In genomic region chr19:55255618-55256423, GRCh38 we compare ENCODE assay signal across 8 cellular contexts. TPM values are rescaled to one million over a fixed set of nuclear protein-coding genes. Genes with fewer than 3 reads are reported as not detected.
A peak's percentile ranks its signal among the peaks of the same experiment; 100 is the strongest.
DNase-seq lines count a peak whose midpoint lies in the region; ATAC-seq and TF ChIP-seq lines count a peak whose summit lies in the region.

No MANE protein-coding gene starts in this region.

- H3K36me3 Mint-ChIP-seq in WTC11: no peaks in the 10 kb centered on the region
- peaks cover 14% of the 10 kb centered on the region for H3K36me3 Mint-ChIP-seq in endothelial cell (ENCODE audit: low read depth, unreplicated experiment)

- POLR2A ChIA-PET in WTC11 (lab: Charles Lee): interaction anchor here (1.2 kb wide), 1 partner anchor 84 kb away, joined by 4 read pairs; the partner anchor contains the start of gene KMT5C

- peaks cover 18% of the 10 kb centered on the region for H3K4me1 ChIP-seq in right cardiac atrium (ENCODE audit: control insufficient read depth, insufficient read depth, low read length)
- peaks cover 3 to 79% of the 10 kb centered on the region in 2 donors for H3K4me1 ChIP-seq in right atrium auricular region

- TF ChIP-seq CTCF in right atrium auricular region (IDR thresholded peaks at IDR 0.05) (no peak), WTC11 (IDR thresholded peaks at IDR 0.05) (no peak), endothelial cell (IDR thresholded peaks at IDR 0.05; ENCODE audit: unreplicated experiment) (no peak)

- no peak for ATAC-seq in right cardiac atrium
- no peak for ATAC-seq in WTC11
- ATAC-seq in GM21737 (IDR thresholded peaks at IDR 0.05; ENCODE audit: unreplicated experiment): no peak
- no peak for ATAC-seq in left ventricle myocardium superior

- CTCF ChIA-PET in WTC11 (lab: Charles Lee): interaction anchor here (1.0 to 2.8 kb wide), 4 partner anchors 24 to 166 kb away, joined by 3 to 9 read pairs (median 6); partner anchors contain the start of genes HSPBP1 and TMEM238

- H3K27me3 Mint-ChIP-seq in WTC11 (ENCODE audit: low read depth): no peaks in the 10 kb centered on the region
- H3K27me3 Mint-ChIP-seq in endothelial cell (ENCODE audit: unreplicated experiment): peaks cover 17% of the 10 kb centered on the region

- H3K4me1 Mint-ChIP-seq in WTC11: peaks cover 52% of the 10 kb centered on the region
- peaks cover 47% of the 10 kb centered on the region for H3K4me1 Mint-ChIP-seq in endothelial cell (ENCODE audit: unreplicated experiment)

- intact Hi-C loops in right cardiac atrium (cut with DNase I): no loop called here
- intact Hi-C loops in left ventricle myocardium superior (cut with micrococcal nuclease): no loop called here

- DNase-seq in right cardiac atrium (peak in 2 of 3 donors; percentile 53 to 63), right atrium auricular region (ENCODE audit: low spot score) (no peak), WTC11 (ENCODE audit: low spot score) (no peak), endothelial cell (ENCODE audit: low spot score) (no peak), G401 (ENCODE audit: low spot score) (no peak), left ventricle myocardium superior (no peak)

- H3K36me3 ChIP-seq in right atrium auricular region: no peaks in the 10 kb centered on the region

- H3K27ac ChIP-seq in right cardiac atrium (ENCODE audit: low read length) (no peak overlapping the region), right atrium auricular region (peak overlapping the region in 1 of 2 donors; percentile 31), skin epidermis (peak overlapping the region in 19 of 21 experiments; percentile 64 to 98 (median 83))

- H3K9me3 Mint-ChIP-seq in WTC11: no peaks in the 10 kb centered on the region
- H3K9me3 Mint-ChIP-seq in endothelial cell (ENCODE audit: unreplicated experiment): no peaks in the 10 kb centered on the region

- in situ Hi-C loops in G401 (cut with HindIII; ENCODE audit: low sequenced_read_pairs): loop anchor here (10.0 kb wide), 1 partner anchor 159 kb away; no protein-coding TSS in a partner anchor

- H3K4me3 Mint-ChIP-seq in WTC11 (peak overlapping the region; percentile 95), endothelial cell (ENCODE audit: unreplicated experiment) (peak overlapping the region; percentile 99)

- no peak overlapping the region for H3K4me3 ChIP-seq in right cardiac atrium (ENCODE audit: low read length)
- no peak overlapping the region for H3K4me3 ChIP-seq in right atrium auricular region
- H3K4me3 ChIP-seq in skin epidermis: peak overlapping the region; percentile 12 to 89 (median 32)

- H3K27ac Mint-ChIP-seq in WTC11 (peak overlapping the region; percentile 78), endothelial cell (ENCODE audit: unreplicated experiment) (peak overlapping the region; percentile 2)

- 57% methylated on average over 17 of the region's 17 CpGs for WGBS in right cardiac atrium

- H3K9me3 ChIP-seq in right cardiac atrium (ENCODE audit: control insufficient read depth, low read length) (no peaks in the 10 kb centered on the region), right atrium auricular region (no peaks in the 10 kb centered on the region)

- H3K27me3 ChIP-seq in right cardiac atrium (ENCODE audit: control insufficient read depth, insufficient read depth) (no peaks in the 10 kb centered on the region), right atrium auricular region (no peaks in the 10 kb centered on the region)

TF ChIP-seq in WTC11, 78 proteins besides CTCF, POLR2A, EP300 and RAD21 (continues in another document):
- TF ChIP-seq STAT6 (CRISPR knock-in tag; conservative IDR thresholded peaks at IDR 0.05; ENCODE audit: low read depth): no peak
- no peak for TF ChIP-seq ATF2 (CRISPR knock-in tag; IDR thresholded peaks at IDR 0.05; ENCODE audit: borderline replicate concordance, low read depth)
- TF ChIP-seq NFATC4 (CRISPR knock-in tag; IDR thresholded peaks at IDR 0.05): no peak
- no peak for TF ChIP-seq ZSCAN18 (CRISPR knock-in tag; IDR thresholded peaks at IDR 0.05)
- no peak for TF ChIP-seq TEAD4 (CRISPR knock-in tag; IDR thresholded peaks at IDR 0.05)

RNA-seq across cellular contexts. Expression of gene PPP6R1, which starts 3.0 kb away (rescaled TPM):
- total RNA-seq in right cardiac atrium (10 to 100 TPM; 39.3 to 43.5 (median 41.4) TPM), right atrium auricular region (10 to 100 TPM; 28.7 to 35.5 TPM), WTC11 (2021) (78.4 to 91.8 TPM (median 83.2 TPM) in 3 replicates), endothelial cell (ENCODE audit: unreplicated experiment) (65.6 TPM), left ventricle myocardium superior (39.2 TPM)
- polyA plus RNA-seq in right cardiac atrium: 31.7 TPM
- 104 and 109 TPM in 2 replicates for total RNA-seq in G401 (2014; rRNA removed; shearing (Covaris generic))

RNA-seq across cellular contexts. Expression of gene HSPBP1, which starts 24.1 kb away (rescaled TPM):
- total RNA-seq in right cardiac atrium (10 to 100 TPM; 27.7 to 35.1 (median 31.3) TPM), right atrium auricular region (10 to 100 TPM; 29.6 to 35.8 TPM), WTC11 (2021) (57.1 to 65.2 TPM (median 60.9 TPM) in 3 replicates), endothelial cell (ENCODE audit: unreplicated experiment) (24.6 TPM), left ventricle myocardium superior (28.6 TPM)
- polyA plus RNA-seq in right cardiac atrium: 48.0 TPM
- 74.4 and 89.1 TPM in 2 replicates for total RNA-seq in G401 (2014; rRNA removed; shearing (Covaris generic))

RNA-seq across cellular contexts. Expression of gene TMEM86B, which starts 27.3 kb away (rescaled TPM):
- total RNA-seq in right cardiac atrium (1 to 10 TPM in 3 of 4 donors, under 1 TPM in 1; 0.80 to 2.1 (median 1.3) TPM), right atrium auricular region (1 to 10 TPM in 1 of 2 donors, not detected in 1; 1.3 TPM), WTC11 (2021) (3.5 to 4.2 TPM (median 4.1 TPM) in 3 replicates), endothelial cell (ENCODE audit: unreplicated experiment) (4.1 TPM), left ventricle myocardium superior (1.9 TPM)
- polyA plus RNA-seq in right cardiac atrium: 1.6 TPM
- 0.62 and 1.5 TPM in 2 replicates for total RNA-seq in G401 (2014; rRNA removed; shearing (Covaris generic))

RNA-seq across cellular contexts. Expression of gene BRSK1, which starts 28.0 kb away (rescaled TPM):
- total RNA-seq in right cardiac atrium (10 to 100 TPM; 17.2 to 20.5 (median 19.5) TPM), right atrium auricular region (10 to 100 TPM in 1 of 2 donors, 1 to 10 TPM in 1; 5.6 to 15.6 TPM), WTC11 (2021) (49.2 to 52.4 TPM (median 49.7 TPM) in 3 replicates), endothelial cell (ENCODE audit: unreplicated experiment) (14.1 TPM), left ventricle myocardium superior (1.9 TPM)
- polyA plus RNA-seq in right cardiac atrium: 11.9 TPM
- total RNA-seq in G401 (2014; rRNA removed; shearing (Covaris generic)): 8.9 and 18.3 TPM in 2 replicates

RNA-seq across cellular contexts. Expression of gene PTPRH, which starts 46.5 kb away (rescaled TPM):
- 1 to 10 TPM in 2 of 4 donors, under 1 TPM in 2; 0.14 to 3.1 (median 0.75) TPM for total RNA-seq in right cardiac atrium
- 0.72 TPM for polyA plus RNA-seq in right cardiac atrium
- 1 to 10 TPM; 1.3 to 7.8 TPM for total RNA-seq in right atrium auricular region
- 0.41 to 0.63 TPM (median 0.44 TPM) in 3 replicates for total RNA-seq in WTC11 (2021)
- total RNA-seq in endothelial cell (ENCODE audit: unreplicated experiment): not detected
- 5.2 and 20.7 TPM in 2 replicates for total RNA-seq in G401 (2014; rRNA removed; shearing (Covaris generic))
- 0.47 TPM for total RNA-seq in left ventricle myocardium superior

Comparison
In these comparisons a context has a peak if more than half of its experiments do, and no peak if none do; other contexts are left out.
1. DNase-seq: peak in right cardiac atrium (2 of 3); none in right atrium auricular region (single experiment), WTC11 (single experiment), endothelial cell (single experiment), G401 (single experiment) and left ventricle myocardium superior (single experiment).
2. H3K4me3 ChIP-seq: peak in skin epidermis (7 of 7); none in right cardiac atrium (single experiment) and right atrium auricular region (0 of 2).